In the genomic region with DNA sequence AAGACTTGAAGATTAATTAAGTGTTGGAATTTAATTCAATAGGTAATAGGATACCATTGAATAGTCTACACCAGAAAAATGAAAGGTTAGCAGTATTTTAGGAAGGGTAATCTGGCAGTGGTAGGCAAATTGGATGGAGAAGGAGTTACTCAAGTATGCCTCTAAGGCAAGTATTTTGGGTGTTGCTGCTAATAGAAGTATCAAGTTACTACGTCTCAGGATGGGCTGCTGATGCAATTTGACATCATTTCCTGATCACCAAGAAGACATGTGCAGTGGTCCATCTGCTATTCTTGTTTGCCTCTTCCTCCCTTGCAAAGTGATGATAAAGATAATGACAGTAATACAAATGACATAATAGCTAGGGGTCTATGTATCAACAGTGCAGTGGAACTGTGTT, we compare ENCODE assay signal across 12 cellular contexts.
"Had no signal": no experiment of that assay in that cellular context is flagged by ENCODE, and none has a peak within 500 bp of the region (broad histone marks: within the 10 kb centered on the region; RNA-seq: fewer than 3 reads in every experiment).

No MANE protein-coding gene starts in this region.

- DNase-seq: activated CD4-positive, alpha-beta T cell treated with anti-CD3 and anti-CD28 coated beads for 1 hour; activated CD4-positive, alpha-beta T cell treated with anti-CD3 and anti-CD28 coated beads, Interleukin-2, amount 50 U/mL, for 4 hours; activated naive CD4-positive, alpha-beta T cell treated with anti-CD3 and anti-CD28 coated beads, Interleukin-2, amount 10 ng/mL, durations not matched to agents 7 days and 5 days; caudate nucleus; foreskin melanocyte; mesenchymal stem cell; natural killer cell; stimulated activated CD4-positive, alpha-beta T cell treated with anti-CD3 and anti-CD28 coated beads, Interleukin-1b, Interleukin-23, amount 100 ng/mL, for 48 hours; upper lobe of right lung had no signal

- H3K36me3 ChIP-seq: thoracic aorta, upper lobe of right lung had no signal

- H3K4me1 ChIP-seq: upper lobe of right lung had no signal

- H3K27me3 ChIP-seq: upper lobe of right lung had no signal

- H3K9me3 ChIP-seq: thoracic aorta, upper lobe of right lung had no signal

- ATAC-seq: esophagus mucosa, natural killer cell, upper lobe of right lung had no signal

- H3K27ac ChIP-seq: thoracic aorta, upper lobe of right lung, VCaP had no signal

- H3K4me3 ChIP-seq: thoracic aorta, upper lobe of right lung had no signal
